ENCODE assay signal across 27 cellular contexts in the genomic region with DNA sequence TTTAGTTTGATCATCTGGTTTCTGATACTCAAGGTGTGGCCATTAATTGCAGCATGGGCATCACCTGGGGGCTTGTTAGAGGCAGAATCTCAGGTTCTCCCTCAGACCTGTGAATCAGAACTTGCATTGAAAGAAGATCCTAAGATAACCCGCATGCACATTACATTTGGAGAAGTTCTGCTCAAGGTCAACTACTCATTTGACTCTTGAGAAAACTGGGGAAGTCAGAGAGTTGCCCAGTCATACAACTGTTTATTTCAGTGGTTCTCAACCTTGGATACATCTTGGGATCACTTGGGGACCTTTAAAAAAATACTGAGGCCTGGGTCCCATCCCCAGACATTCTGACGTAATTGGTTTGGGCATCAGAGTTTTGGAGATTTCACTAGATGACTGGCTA.
"Had no signal": no experiment of that assay in that cellular context is flagged by ENCODE, and none has a peak within 500 bp of the region (broad histone marks: within the 10 kb centered on the region; RNA-seq: fewer than 3 reads in every experiment).

No MANE protein-coding gene starts in this region.

- H3K4me3 Mint-ChIP-seq: mesothelial cell of epicardium; natural killer cell; nephron progenitor cell; neural progenitor cell; stimulated activated naive CD8-positive, alpha-beta T cell treated with anti-CD3 and anti-CD28 coated beads, Interleukin-15, Interleukin-2, amounts not matched to agents 100 ng/mL and 50 ng/mL, for 24 hours had no signal

- H3K4me1 Mint-ChIP-seq: nephron progenitor cell, neural progenitor cell had no signal

- DNase-seq: islet precursor cell; left ventricle myocardium inferior; mesendoderm; naive B cell; natural killer cell; nephron progenitor cell; occipital lobe; ovary; right lobe of liver; stimulated activated CD4-positive, alpha-beta T cell treated with anti-CD3 and anti-CD28 coated beads, Interleukin-1b, Interleukin-23, amount 100 ng/mL, for 48 hours; stimulated activated CD4-positive, alpha-beta T cell treated with anti-CD3 and anti-CD28 coated beads, Interleukin-2, amount 100 ng/mL, for 48 hours; stimulated activated CD4-positive, alpha-beta T cell treated with anti-CD3 and anti-CD28 coated beads, Interleukin-4, amount 100 ng/mL, for 4 hours; stimulated activated CD8-positive, alpha-beta memory T cell treated with anti-CD3 and anti-CD28 coated beads, Interleukin-4, amount 100 ng/mL, for 48 hours; stimulated activated naive CD4-positive, alpha-beta T cell; tibial artery; upper lobe of right lung had no signal

- H3K36me3 Mint-ChIP-seq: mesothelial cell of epicardium, naive B cell, natural killer cell had no signal

- H3K4me2 ChIP-seq: hepatocyte, neural progenitor cell, smooth muscle cell had no signal

- H3K27ac ChIP-seq: hepatocyte, left ventricle myocardium inferior, neural progenitor cell, neutrophil, ovary, right atrium auricular region, right lobe of liver, suprapubic skin, thoracic aorta, tibial artery, upper lobe of right lung had no signal

- H3K27me3 ChIP-seq: hepatocyte, neural progenitor cell, neutrophil, ovary, right atrium auricular region, right lobe of liver, suprapubic skin, tibial artery, upper lobe of right lung had no signal

- H2AFZ ChIP-seq: hepatocyte, neural progenitor cell had no signal

- H3K27ac Mint-ChIP-seq: mesothelial cell of epicardium; natural killer cell; nephron progenitor cell; neural progenitor cell; stimulated activated naive CD8-positive, alpha-beta T cell treated with anti-CD3 and anti-CD28 coated beads, Interleukin-15, Interleukin-2, amounts not matched to agents 100 ng/mL and 50 ng/mL, for 24 hours had no signal

- H3K36me3 ChIP-seq: left ventricle myocardium inferior, neural progenitor cell, neutrophil, ovary, right atrium auricular region, right lobe of liver, suprapubic skin, thoracic aorta, tibial artery, upper lobe of right lung had no signal

- H3K4me3 ChIP-seq: hepatocyte, left ventricle myocardium inferior, lung, neural progenitor cell, ovary, right atrium auricular region, right lobe of liver, smooth muscle cell, suprapubic skin, thoracic aorta, tibial artery, upper lobe of right lung had no signal

- H3K27me3 Mint-ChIP-seq: naive B cell; progenitor cell of endocrine pancreas; stimulated activated naive CD8-positive, alpha-beta T cell treated with anti-CD3 and anti-CD28 coated beads, Interleukin-15, Interleukin-2, amounts not matched to agents 100 ng/mL and 50 ng/mL, for 24 hours had no signal

- H3K4me1 ChIP-seq: neural progenitor cell had no signal

- H3K9me3 ChIP-seq: left ventricle myocardium inferior, neutrophil, ovary, right atrium auricular region, right lobe of liver, suprapubic skin, thoracic aorta, tibial artery, upper lobe of right lung had no signal

- ATAC-seq: natural killer cell, right lobe of liver, upper lobe of right lung had no signal

- H3K9me3 Mint-ChIP-seq: mesothelial cell of epicardium; naive B cell; natural killer cell; nephron progenitor cell; neural progenitor cell; stimulated activated naive CD8-positive, alpha-beta T cell treated with anti-CD3 and anti-CD28 coated beads, Interleukin-15, Interleukin-2, amounts not matched to agents 100 ng/mL and 50 ng/mL, for 24 hours had no signal
